Comparison of ENCODE assay signal across 29 cellular contexts in genomic region chr16:522320-523096, GRCh38. TPM values are rescaled to one million over a fixed set of nuclear protein-coding genes. Genes with fewer than 3 reads are reported as not detected.
DNase-seq lines count a peak whose midpoint lies in the region; ATAC-seq, FAIRE-seq and TF ChIP-seq lines count a peak whose summit lies in the region.
"Had no signal": no experiment of that assay in that cellular context is flagged by ENCODE, and none has a peak within 500 bp of the region (broad histone marks: within the 10 kb centered on the region; RNA-seq: fewer than 3 reads in every experiment).

No MANE protein-coding gene starts in this region.

- H3K9me3 Mint-ChIP-seq in stimulated activated memory B cell treated with anti-CD40 and anti-IgM and Interleukin-4, amounts not matched to agents 10 μg/mL and 1 μg/mL and 100 μg/mL, for 72 hours: no peaks in the 10 kb centered on the region
- H3K9me3 Mint-ChIP-seq: activated naive CD4-positive, alpha-beta T cell treated with anti-CD3 and anti-CD28 coated beads, Interleukin-2, amount 10 ng/mL, durations not matched to agents 7 days and 5 days; T-helper 1 cell treated with Interleukin-12 subunit alpha and Interleukin-12 subunit beta and Interleukin-4 antibody, amounts not matched to agents 30 μg/mL and 1 μg/mL, for 36 hours had no signal

- H3K4me3 Mint-ChIP-seq in stimulated activated memory B cell treated with anti-CD40 and anti-IgM and Interleukin-4, amounts not matched to agents 10 μg/mL and 1 μg/mL and 100 μg/mL, for 72 hours: no peak overlapping the region
- H3K4me3 Mint-ChIP-seq: activated naive CD4-positive, alpha-beta T cell treated with anti-CD3 and anti-CD28 coated beads, Interleukin-2, amount 10 ng/mL, durations not matched to agents 7 days and 5 days; T-helper 1 cell treated with Interleukin-12 subunit alpha and Interleukin-12 subunit beta and Interleukin-4 antibody, amounts not matched to agents 30 μg/mL and 1 μg/mL, for 36 hours had no signal

- FAIRE-seq in kidney (lab: Jason Lieb, UNC): no peak
- FAIRE-seq: astrocyte, frontal cortex, H1, islet of Langerhans had no signal

- H3K4me1 ChIP-seq in right cardiac atrium (ENCODE audit: control insufficient read depth, insufficient read depth, low read length) (peaks cover 8% of the 10 kb centered on the region), kidney (ENCODE audit: control insufficient read depth in 1 of 2, insufficient read depth in 1 of 2, low read depth in 1 of 2, low read length in 2 of 2) (peaks cover 14 to 19% of the 10 kb centered on the region in 2 donors)

- H3K27me3 ChIP-seq in right cardiac atrium (ENCODE audit: control insufficient read depth, insufficient read depth): no peaks in the 10 kb centered on the region
- H3K27me3 ChIP-seq: Peyer's patch, transverse colon had no signal

- H3K36me3 ChIP-seq in kidney (ENCODE audit: control insufficient read depth in 1 of 2, insufficient read depth in 2 of 2, low read length in 2 of 2): peaks cover 14 to 28% of the 10 kb centered on the region in 2 donors
- H3K36me3 ChIP-seq: transverse colon had no signal

- H3K27ac Mint-ChIP-seq in stimulated activated memory B cell treated with anti-CD40 and anti-IgM and Interleukin-4, amounts not matched to agents 10 μg/mL and 1 μg/mL and 100 μg/mL, for 72 hours: peak overlapping the region; percentile 95
- H3K27ac Mint-ChIP-seq: activated naive CD4-positive, alpha-beta T cell treated with anti-CD3 and anti-CD28 coated beads, Interleukin-2, amount 10 ng/mL, durations not matched to agents 7 days and 5 days; T-helper 1 cell treated with Interleukin-12 subunit alpha and Interleukin-12 subunit beta and Interleukin-4 antibody, amounts not matched to agents 30 μg/mL and 1 μg/mL, for 36 hours had no signal

- H3K9me3 ChIP-seq in right cardiac atrium (ENCODE audit: control insufficient read depth, low read length) (no peaks in the 10 kb centered on the region), kidney (ENCODE audit: control insufficient read depth in 1 of 2, low read length in 2 of 2) (no peaks in the 10 kb centered on the region)
- H3K9me3 ChIP-seq: lower lobe of right lung, Peyer's patch, transverse colon had no signal

- H3K27ac ChIP-seq in right cardiac atrium (ENCODE audit: low read length) (no peak overlapping the region), kidney (ENCODE audit: low read depth in 2 of 2, low read length in 2 of 2) (no peak overlapping the region)
- H3K27ac ChIP-seq: HL-60, lower lobe of right lung had no signal

- WGBS in right cardiac atrium: 65% methylated on average over 23 of the region's 23 CpGs

- H3K27me3 Mint-ChIP-seq in stimulated activated memory B cell treated with anti-CD40 and anti-IgM and Interleukin-4, amounts not matched to agents 10 μg/mL and 1 μg/mL and 100 μg/mL, for 72 hours: no peaks in the 10 kb centered on the region
- H3K27me3 Mint-ChIP-seq: activated naive CD4-positive, alpha-beta T cell treated with anti-CD3 and anti-CD28 coated beads, Interleukin-2, amount 10 ng/mL, durations not matched to agents 7 days and 5 days had no signal

- intact Hi-C loops in right cardiac atrium (cut with DNase I) (no loop called here), Right ventricle myocardium inferior (cut with DNase I) (no loop called here), kidney (cut with DNase I) (no loop called here)

- DNase-seq in DMS53 (lab: John Stamatoyannopoulos, UW): peak; percentile 28
- no peak for DNase-seq in DMS53 treated with DMSO at 0.1 percent for 48 hours (lab: John Stamatoyannopoulos, UW; ENCODE audit: unreplicated experiment)
- peak in 2 of 3 donors; percentile 72 to 74 for DNase-seq in right cardiac atrium
- DNase-seq in Right ventricle myocardium inferior (ENCODE audit: missing footprints): no peak
- peak; percentile 77 for DNase-seq in kidney
- DNase-seq: activated CD4-positive, alpha-beta T cell treated with anti-CD3 and anti-CD28 coated beads for 48 hours; activated naive CD4-positive, alpha-beta T cell treated with anti-CD3 and anti-CD28 coated beads, Interleukin-2, amount 10 ng/mL, durations not matched to agents 7 days and 5 days; lower lobe of right lung; NCI-H1417; NCI-H446; NK-92 treated with Interleukin-12 subunit alpha and Interleukin-12 subunit beta, amount 100 ng/mL, for 24 hours; nucleus accumbens; retina; stimulated activated CD4-positive, alpha-beta T cell treated with anti-CD3 and anti-CD28 coated beads, Interleukin-12 subunit alpha, Interleukin-12 subunit beta, amount 100 ng/mL, for 4 hours; stimulated activated CD4-positive, alpha-beta T cell treated with anti-CD3 and anti-CD28 coated beads, Interleukin-4, amount 100 ng/mL, for 4 hours; transverse colon had no signal

- H3K4me3 ChIP-seq in right cardiac atrium (ENCODE audit: low read length) (no peak overlapping the region), kidney (ENCODE audit: low read length in 2 of 2) (no peak overlapping the region)
- H3K4me3 ChIP-seq: lower lobe of right lung, Peyer's patch, transverse colon had no signal

- no peak for TF ChIP-seq CTCF in kidney (IDR thresholded peaks at IDR 0.05; ENCODE audit: borderline replicate concordance, extremely low read depth, insufficient read depth)

- peaks cover 5% of the 10 kb centered on the region for H3K36me3 Mint-ChIP-seq in stimulated activated memory B cell treated with anti-CD40 and anti-IgM and Interleukin-4, amounts not matched to agents 10 μg/mL and 1 μg/mL and 100 μg/mL, for 72 hours

- H3K9ac ChIP-seq in kidney (ENCODE audit: low read length in 2 of 2): peak overlapping the region in 1 of 2 donors; percentile 26

- peaks cover 37% of the 10 kb centered on the region for H3K4me1 Mint-ChIP-seq in stimulated activated memory B cell treated with anti-CD40 and anti-IgM and Interleukin-4, amounts not matched to agents 10 μg/mL and 1 μg/mL and 100 μg/mL, for 72 hours

- no peak for ATAC-seq in right cardiac atrium
- no peak for ATAC-seq in Right ventricle myocardium inferior
- ATAC-seq in stimulated activated memory B cell treated with anti-CD40 and anti-IgM and Interleukin-4, amounts not matched to agents 10 μg/mL and 1 μg/mL and 100 μg/mL, for 72 hours: no peak
- no peak for ATAC-seq in esophagus mucosa
- ATAC-seq in GM21515 (IDR thresholded peaks at IDR 0.05; ENCODE audit: unreplicated experiment): no peak
- ATAC-seq: lower lobe of right lung had no signal

RNA-seq across cellular contexts. Expression of gene CAPN15, which starts 5.0 kb away (rescaled TPM):
- total RNA-seq in right cardiac atrium: 10 to 100 TPM; 15.4 to 22.1 (median 19.6) TPM
- 16.9 TPM for polyA plus RNA-seq in right cardiac atrium
- total RNA-seq in Right ventricle myocardium inferior: 16.8 TPM
- total RNA-seq in kidney: 52.9 TPM
- 17.9 TPM for polyA plus RNA-seq in kidney (ENCODE audit: insufficient read depth, low read depth, low replicate concordance)
- total RNA-seq in esophagus mucosa: 27.1 TPM

RNA-seq across cellular contexts. Expression of gene PRR35, which starts 37.7 kb away (rescaled TPM):
- total RNA-seq in right cardiac atrium (not detected), Right ventricle myocardium inferior (not detected), kidney (1.8 TPM), esophagus mucosa (not detected)
- polyA plus RNA-seq in right cardiac atrium (not detected), kidney (ENCODE audit: insufficient read depth, low read depth, low replicate concordance) (24.4 TPM)
- total RNA-seq: A172, frontal cortex, lower lobe of right lung, M059J, Peyer's patch, SK-MEL-5, transverse colon had no signal

RNA-seq across cellular contexts. Expression of gene NHLRC4, which starts 44.3 kb away (rescaled TPM):
- under 1 TPM; 0.22 to 0.62 (median 0.54) TPM for total RNA-seq in right cardiac atrium
- polyA plus RNA-seq in right cardiac atrium: 0.84 TPM
- total RNA-seq in Right ventricle myocardium inferior: 0.57 TPM
- total RNA-seq in kidney: 3.3 TPM
- polyA plus RNA-seq in kidney (ENCODE audit: insufficient read depth, low read depth, low replicate concordance): 17.4 TPM
- 0.12 TPM for total RNA-seq in esophagus mucosa
- total RNA-seq: A172 had no signal

RNA-seq across cellular contexts. Expression of gene PIGQ, which starts 47.3 kb away (rescaled TPM):
- total RNA-seq in right cardiac atrium: 10 to 100 TPM; 19.8 to 23.0 (median 21.6) TPM
- 22.9 TPM for polyA plus RNA-seq in right cardiac atrium
- total RNA-seq in Right ventricle myocardium inferior: 16.6 TPM
- total RNA-seq in kidney: 92.9 TPM
- 118 TPM for polyA plus RNA-seq in kidney (ENCODE audit: insufficient read depth, low read depth, low replicate concordance)
- total RNA-seq in esophagus mucosa: 21.0 TPM

Comparison
In these comparisons a context has a peak if more than half of its experiments do, and no peak if none do; other contexts are left out.
1. DNase-seq: peak in DMS53 (single experiment), right cardiac atrium (2 of 3) and kidney (single experiment); none in DMS53 treated with DMSO at 0.1 percent for 48 hours (single experiment) and Right ventricle myocardium inferior (single experiment).